23 cellular contexts compared by ENCODE assay signal in genomic region chr5:61808091-61808490, GRCh38.
"Had no signal": no experiment of that assay in that cellular context is flagged by ENCODE, and none has a peak within 500 bp of the region (broad histone marks: within the 10 kb centered on the region; RNA-seq: fewer than 3 reads in every experiment).

No MANE protein-coding gene starts in this region.

- FAIRE-seq: endometrium, frontal cortex, keratinocyte had no signal

- H3K4me2 ChIP-seq: smooth muscle cell had no signal

- H3K9me3 ChIP-seq: mucosa of descending colon, ovary, right lobe of liver, thyroid gland, vagina had no signal

- ATAC-seq: effector memory CD8-positive, alpha-beta T cell; left lobe of liver; mucosa of descending colon; naive thymus-derived CD4-positive, alpha-beta T cell; right lobe of liver; stimulated activated naive CD8-positive, alpha-beta T cell treated with anti-CD3 and anti-CD28 coated beads, Interleukin-15, amount 100 ng/mL, for 72 hours had no signal

- H3K27me3 ChIP-seq: ovary, right lobe of liver, thyroid gland, vagina had no signal

- H3K4me1 ChIP-seq: right lobe of liver, thyroid gland, vagina had no signal

- H3K27ac ChIP-seq: ovary, right lobe of liver, thyroid gland, vagina had no signal

- DNase-seq: cortex of kidney; effector memory CD8-positive, alpha-beta T cell; erythroblast; mesenchymal stem cell; mucosa of descending colon; naive thymus-derived CD4-positive, alpha-beta T cell; nucleus accumbens; ovary; right lobe of liver; stimulated activated CD4-positive, alpha-beta T cell treated with anti-CD3 and anti-CD28 coated beads, Interleukin-12 subunit alpha, Interleukin-12 subunit beta, amount 100 ng/mL, for 4 hours; stimulated activated CD4-positive, alpha-beta T cell treated with anti-CD3 and anti-CD28 coated beads, Interleukin-1b, Interleukin-23, amount 100 ng/mL, for 48 hours; stimulated activated CD4-positive, alpha-beta T cell treated with anti-CD3 and anti-CD28 coated beads, Interleukin-4, amount 100 ng/mL, for 1 hour; stimulated activated CD8-positive, alpha-beta memory T cell treated with anti-CD3 and anti-CD28 coated beads, Interleukin-4, amount 100 ng/mL, for 48 hours; stimulated activated naive CD4-positive, alpha-beta T cell; stimulated activated naive CD8-positive, alpha-beta T cell treated with anti-CD3 and anti-CD28 coated beads, Interleukin-15, amount 100 ng/mL, for 72 hours; thyroid gland; trophoblast cell had no signal

- H3K4me3 ChIP-seq: mucosa of descending colon, ovary, right lobe of liver, smooth muscle cell, thyroid gland, vagina had no signal

- H3K36me3 ChIP-seq: ovary, right lobe of liver, thyroid gland, vagina had no signal
